16 cellular contexts compared by ENCODE assay signal in genomic region chr9:3506164-3506563, GRCh38. TPM values are rescaled to one million over a fixed set of nuclear protein-coding genes. Genes with fewer than 3 reads are reported as not detected.
A peak's percentile ranks its signal among the peaks of the same experiment; 100 is the strongest.
DNase-seq lines count a peak whose midpoint lies in the region; ATAC-seq and TF ChIP-seq lines count a peak whose summit lies in the region.
"Had no signal": no experiment of that assay in that cellular context is flagged by ENCODE, and none has a peak within 500 bp of the region (broad histone marks: within the 10 kb centered on the region; RNA-seq: fewer than 3 reads in every experiment).

No MANE protein-coding gene starts in this region.

- peaks cover 58% of the 10 kb centered on the region for H3K4me1 Mint-ChIP-seq in activated naive CD4-positive, alpha-beta T cell treated with anti-CD3 and anti-CD28 coated beads for 36 hours (ENCODE audit: low read depth)

- intact Hi-C loops in activated naive CD4-positive, alpha-beta T cell treated with anti-CD3 and anti-CD28 coated beads for 36 hours (cut with micrococcal nuclease) = loop anchor here (5.0 kb wide), 2 partner anchors 119 to 841 kb away; no protein-coding TSS in a partner anchor
- intact Hi-C loops in gastrocnemius medialis (cut with DNase I; ENCODE audit: low total_unique reads) = no loop called here

- H3K27ac Mint-ChIP-seq in activated naive CD4-positive, alpha-beta T cell treated with anti-CD3 and anti-CD28 coated beads for 36 hours = peak overlapping the region; percentile 26
- H3K27ac Mint-ChIP-seq: B cell; CD8-positive, alpha-beta T cell had no signal

- H3K4me1 ChIP-seq in HUES48 (ENCODE audit: control insufficient read depth, insufficient read depth, low read length) (peaks cover 48% of the 10 kb centered on the region), mesendoderm (ENCODE audit: control insufficient read depth, low read depth, low read length) (no peaks in the 10 kb centered on the region), gastrocnemius medialis (peaks cover 0 to 15% of the 10 kb centered on the region in 2 donors)

- CTCF ChIA-PET in activated naive CD4-positive, alpha-beta T cell treated with anti-CD3 and anti-CD28 coated beads for 36 hours (lab: Charles Lee) = no interaction called here
- CTCF ChIA-PET in HEK293T (lab: Yijun Ruan, JAX) = no interaction called here

- H3K79me1 ChIP-seq in mesendoderm (ENCODE audit: low read length) = no peaks in the 10 kb centered on the region

- H3K9ac ChIP-seq in HUES48 (ENCODE audit: low read depth, low read length) (no peak overlapping the region), mesendoderm (ENCODE audit: low read length) (no peak overlapping the region)
- H3K9ac ChIP-seq: BLaER1 treated with 17β-estradiol and CSF1 and Interleukin-3, amounts not matched to agents 10 nM and 100 nM had no signal

- TF ChIP-seq POLR2A in gastrocnemius medialis (IDR thresholded peaks at IDR 0.05) = no peak

- no peaks in the 10 kb centered on the region for H3K79me2 ChIP-seq in mesendoderm (ENCODE audit: control insufficient read depth, insufficient read depth, low read length)

- no peak overlapping the region for H3K56ac ChIP-seq in mesendoderm (ENCODE audit: low read length)

- H3K36me3 ChIP-seq in HUES48 (ENCODE audit: control insufficient read depth, insufficient read depth, low read length) = no peaks in the 10 kb centered on the region; the same call in 1 of the 2 replicates
- H3K36me3 ChIP-seq in mesendoderm (ENCODE audit: control insufficient read depth, insufficient read depth, low read length) = no peaks in the 10 kb centered on the region
- no peaks in the 10 kb centered on the region for H3K36me3 ChIP-seq in gastrocnemius medialis

- H4K8ac ChIP-seq in mesendoderm (ENCODE audit: low read depth, low read length) = no peak overlapping the region

- no peak overlapping the region for H2BK120ac ChIP-seq in mesendoderm (ENCODE audit: low read depth, low read length)

- H2BK5ac ChIP-seq in mesendoderm (ENCODE audit: low read length) = no peak overlapping the region

- H3K9me3 ChIP-seq in HUES48 (ENCODE audit: control insufficient read depth, insufficient read depth, low read length) (no peaks in the 10 kb centered on the region), gastrocnemius medialis (no peaks in the 10 kb centered on the region)
- H3K9me3 ChIP-seq: BLaER1 treated with 17β-estradiol and CSF1 and Interleukin-3, amounts not matched to agents 10 nM and 100 nM had no signal

- no CpG with 5 or more reads among the region's 2 CpGs for WGBS in mesendoderm (ENCODE audit: extremely low coverage, insufficient coverage, low lambda C conversion rate)

- POLR2A ChIA-PET in HEK293T (lab: Yijun Ruan, JAX) = no interaction called here

- H2AK5ac ChIP-seq in mesendoderm (ENCODE audit: low read length) = no peak overlapping the region

- H4K5ac ChIP-seq in mesendoderm (ENCODE audit: low read length) = no peak overlapping the region

- in situ Hi-C loops in gastrocnemius medialis (cut with MboI; ENCODE audit: low sequenced_read_pairs in 4 of 4) = no loop called here

- TF ChIP-seq CTCF in gastrocnemius medialis (IDR thresholded peaks at IDR 0.05 in 4 of 5, conservative IDR thresholded peaks at IDR 0.05 in 1 of 5) = no peak

- H3K27ac ChIP-seq in HUES48 (ENCODE audit: low read depth, low read length) (peak overlapping the region; percentile 46), mesendoderm (ENCODE audit: low read depth, low read length) (no peak overlapping the region), gastrocnemius medialis (peak overlapping the region in 3 of 4 donors; percentile 66 to 76 (median 76))

- peak overlapping the region; percentile 57 for H2BK15ac ChIP-seq in mesendoderm (replicated peaks; ENCODE audit: low read depth)

- no peak overlapping the region for H3K4me3 Mint-ChIP-seq in activated naive CD4-positive, alpha-beta T cell treated with anti-CD3 and anti-CD28 coated beads for 36 hours
- H3K4me3 Mint-ChIP-seq: B cell; CD8-positive, alpha-beta T cell had no signal

- H3K36me3 Mint-ChIP-seq in activated naive CD4-positive, alpha-beta T cell treated with anti-CD3 and anti-CD28 coated beads for 36 hours (ENCODE audit: low read depth) = peaks cover 4% of the 10 kb centered on the region

- no peaks in the 10 kb centered on the region for H3K27me3 ChIP-seq in HUES48 (ENCODE audit: control insufficient read depth, insufficient read depth, low read length)
- no peaks in the 10 kb centered on the region for H3K27me3 ChIP-seq in mesendoderm (ENCODE audit: insufficient read depth, low read length, poor library complexity)
- H3K27me3 ChIP-seq in gastrocnemius medialis = no peaks in the 10 kb centered on the region
- H3K27me3 ChIP-seq: BLaER1 treated with 17β-estradiol and CSF1 and Interleukin-3, amounts not matched to agents 10 nM and 100 nM had no signal

- H3K23ac ChIP-seq in mesendoderm (ENCODE audit: low read length) = no peak overlapping the region

- no peaks in the 10 kb centered on the region for H3K9me3 Mint-ChIP-seq in activated naive CD4-positive, alpha-beta T cell treated with anti-CD3 and anti-CD28 coated beads for 36 hours
- H3K9me3 Mint-ChIP-seq: CD8-positive, alpha-beta T cell; H9; IgD-negative memory B cell had no signal

- no peak overlapping the region for H3K18ac ChIP-seq in mesendoderm (ENCODE audit: low read length)

- H3K4ac ChIP-seq in mesendoderm (ENCODE audit: low read depth, low read length) = no peak overlapping the region

- no peak for DNase-seq in activated naive CD4-positive, alpha-beta T cell treated with anti-CD3 and anti-CD28 coated beads for 36 hours
- DNase-seq in activated naive CD4-positive, alpha-beta T cell treated with Interleukin-2 at 50 U/mL for 16 hours = no peak
- no peak for DNase-seq in mesendoderm
- DNase-seq in gastrocnemius medialis = no peak
- no peak for DNase-seq in activated CD4-positive, CD25-positive, alpha-beta regulatory T cell treated with anti-CD3 and anti-CD28 coated beads, Interleukin-2, amount 50 U/mL, for 72 hours
- DNase-seq in HEK293T (ENCODE audit: extremely low spot score) = no peak
- no peak for DNase-seq in NCI-H128 (lab: John Stamatoyannopoulos, UW; ENCODE audit: unreplicated experiment)
- DNase-seq: Calu3; CD8-positive, alpha-beta T cell; DMS79 treated with DMSO at 0.1 percent for 48 hours; GF-D8; H9 had no signal

- no peaks in the 10 kb centered on the region for H3K27me3 Mint-ChIP-seq in activated naive CD4-positive, alpha-beta T cell treated with anti-CD3 and anti-CD28 coated beads for 36 hours (ENCODE audit: low read depth)
- H3K27me3 Mint-ChIP-seq: B cell, IgD-negative memory B cell had no signal

- no peak overlapping the region for H3K4me2 ChIP-seq in mesendoderm (ENCODE audit: low read length)
- H3K4me2 ChIP-seq: BLaER1 treated with 17β-estradiol and CSF1 and Interleukin-3, amounts not matched to agents 10 nM and 100 nM had no signal

- no peak overlapping the region for H3K4me3 ChIP-seq in HUES48 (ENCODE audit: low read depth, low read length)
- H3K4me3 ChIP-seq in mesendoderm (ENCODE audit: low read length) = no peak overlapping the region
- no peak overlapping the region for H3K4me3 ChIP-seq in gastrocnemius medialis
- H3K4me3 ChIP-seq: BLaER1 treated with 17β-estradiol and CSF1 and Interleukin-3, amounts not matched to agents 10 nM and 100 nM had no signal

- no peak for ATAC-seq in gastrocnemius medialis
- ATAC-seq: CD8-positive, alpha-beta T cell had no signal

TF ChIP-seq in HEK293T, 16 proteins besides CTCF, POLR2A, EP300 and RAD21:
- no peak for TF ChIP-seq TARDBP (IDR thresholded peaks at IDR 0.05)
- TF ChIP-seq LEF1 (IDR thresholded peaks at IDR 0.05; ENCODE audit: borderline replicate concordance) = no peak
- no peak for TF ChIP-seq FOXA1 (IDR thresholded peaks at IDR 0.05)
- TF ChIP-seq FOXM1 (IDR thresholded peaks at IDR 0.05; ENCODE audit: borderline replicate concordance) = no peak
- TF ChIP-seq BHLHE40 (IDR thresholded peaks at IDR 0.05; ENCODE audit: borderline replicate concordance) = no peak
- no peak for TF ChIP-seq SUZ12 (IDR thresholded peaks at IDR 0.05)
- no peak for TF ChIP-seq NFRKB (IDR thresholded peaks at IDR 0.05)
- no peak for TF ChIP-seq L3MBTL2 (conservative IDR thresholded peaks at IDR 0.05)
- TF ChIP-seq ARNT (IDR thresholded peaks at IDR 0.05) = no peak

RNA-seq across cellular contexts. Expression of gene RFX3, which starts 19.6 kb away (rescaled TPM):
- total RNA-seq in activated naive CD4-positive, alpha-beta T cell treated with anti-CD3 and anti-CD28 coated beads for 36 hours = 10 to 100 TPM; 11.0 to 12.7 TPM
- 3.3 TPM for polyA plus RNA-seq in mesendoderm (2013, experiment 1 of 2)
- 3.6 TPM for polyA plus RNA-seq in mesendoderm (2013, experiment 2 of 2)
- total RNA-seq in gastrocnemius medialis = 10 to 100 TPM in 1 of 4 donors, 1 to 10 TPM in 3; 2.1 to 11.5 (median 7.3) TPM
